32 cellular contexts compared by ENCODE assay signal in the genomic region with DNA sequence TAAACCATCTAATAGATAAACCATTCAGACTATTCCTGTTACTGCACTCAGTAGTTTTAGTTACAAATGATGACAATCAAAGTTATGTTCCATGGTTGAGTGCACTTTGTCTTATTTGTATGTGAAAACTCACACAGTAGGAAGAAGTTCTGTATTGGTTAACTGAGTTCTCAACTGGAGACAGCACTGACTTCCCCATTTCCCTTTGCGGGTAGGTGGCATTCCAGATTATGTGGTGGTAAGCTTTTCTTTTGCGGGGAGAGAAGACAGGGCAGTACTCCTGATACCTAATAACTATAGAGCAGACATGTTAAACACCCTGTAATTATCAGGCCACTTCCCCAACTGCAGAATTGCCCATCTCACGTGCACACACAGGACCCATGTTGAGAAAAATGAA.
"Had no signal": no experiment of that assay in that cellular context is flagged by ENCODE, and none has a peak within 500 bp of the region (broad histone marks: within the 10 kb centered on the region; RNA-seq: fewer than 3 reads in every experiment).

No MANE protein-coding gene starts in this region.

- H3K4me2 ChIP-seq: neural progenitor cell, smooth muscle cell had no signal

- DNase-seq: cortex of kidney; effector memory CD8-positive, alpha-beta T cell; erythroblast; esophagus squamous epithelium; foreskin melanocyte; glutamatergic neuron; heart right ventricle; hippocampal formation; kidney glomerular epithelial cell; left ventricle myocardium superior; lower lobe of right lung; mucosa of descending colon; naive B cell; stimulated activated CD4-positive, alpha-beta T cell treated with anti-CD3 and anti-CD28 coated beads, Interleukin-12 subunit alpha, Interleukin-12 subunit beta, amount 100 ng/mL, for 4 hours; stimulated activated CD4-positive, alpha-beta T cell treated with anti-CD3 and anti-CD28 coated beads, Interleukin-1b, Interleukin-23, amount 100 ng/mL, for 48 hours; stimulated activated CD4-positive, alpha-beta T cell treated with anti-CD3 and anti-CD28 coated beads, Interleukin-4, amount 100 ng/mL, for 1 hour; stimulated activated CD8-positive, alpha-beta memory T cell treated with anti-CD3 and anti-CD28 coated beads, Interleukin-4, amount 100 ng/mL, for 48 hours; stimulated activated naive CD4-positive, alpha-beta T cell; stimulated activated naive CD8-positive, alpha-beta T cell treated with anti-CD3 and anti-CD28 coated beads, Interleukin-15, amount 100 ng/mL, for 72 hours; transverse colon had no signal

- H3K4me3 ChIP-seq: esophagus squamous epithelium, heart right ventricle, lower lobe of right lung, mucosa of descending colon, neural progenitor cell, prostate gland, right atrium auricular region, smooth muscle cell, suprapubic skin, transverse colon, vagina had no signal

- FAIRE-seq: endometrium, islet of Langerhans had no signal

- H3K27ac Mint-ChIP-seq: effector memory CD8-positive, alpha-beta T cell; mesothelial cell of epicardium; natural killer cell treated with Interleukin-12 subunit alpha and Interleukin-12 subunit beta and Interleukin-15 and Interleukin-18, amount 100 ng/mL, for 72 hours; neural progenitor cell; stimulated activated naive CD8-positive, alpha-beta T cell treated with anti-CD3 and anti-CD28 coated beads, Interleukin-15, amount 100 ng/mL, for 72 hours had no signal

- H3K9me3 Mint-ChIP-seq: effector memory CD8-positive, alpha-beta T cell; mesothelial cell of epicardium; naive B cell; natural killer cell treated with Interleukin-12 subunit alpha and Interleukin-12 subunit beta and Interleukin-15 and Interleukin-18, amount 100 ng/mL, for 72 hours; neural progenitor cell; stimulated activated naive CD8-positive, alpha-beta T cell treated with anti-CD3 and anti-CD28 coated beads, Interleukin-15, amount 100 ng/mL, for 72 hours had no signal

- H2AFZ ChIP-seq: neural progenitor cell, parathyroid adenoma had no signal

- H3K4me1 Mint-ChIP-seq: naive B cell, neural progenitor cell had no signal

- H3K9ac ChIP-seq: neural progenitor cell, parathyroid adenoma had no signal

- H3K4me1 ChIP-seq: heart right ventricle, lower lobe of right lung, neural progenitor cell, parathyroid adenoma, prostate gland, right atrium auricular region, suprapubic skin, transverse colon, vagina had no signal

- H3K4me3 Mint-ChIP-seq: effector memory CD8-positive, alpha-beta T cell; mesothelial cell of epicardium; naive B cell; natural killer cell treated with Interleukin-12 subunit alpha and Interleukin-12 subunit beta and Interleukin-15 and Interleukin-18, amount 100 ng/mL, for 72 hours; neural progenitor cell; stimulated activated naive CD8-positive, alpha-beta T cell treated with anti-CD3 and anti-CD28 coated beads, Interleukin-15, amount 100 ng/mL, for 72 hours had no signal

- H3K27ac ChIP-seq: esophagus squamous epithelium, heart right ventricle, lower lobe of right lung, neural progenitor cell, parathyroid adenoma, prostate gland, right atrium auricular region, suprapubic skin, transverse colon, vagina had no signal

- ATAC-seq: effector memory CD8-positive, alpha-beta T cell; heart right ventricle; left ventricle myocardium superior; lower lobe of right lung; mucosa of descending colon; natural killer cell treated with Interleukin-12 subunit alpha and Interleukin-12 subunit beta and Interleukin-15 and Interleukin-18, amount 100 ng/mL, for 72 hours; sciatic nerve; stimulated activated naive CD8-positive, alpha-beta T cell treated with anti-CD3 and anti-CD28 coated beads, Interleukin-15, amount 100 ng/mL, for 72 hours had no signal

- H3K9me3 ChIP-seq: esophagus squamous epithelium, heart right ventricle, lower lobe of right lung, mucosa of descending colon, prostate gland, right atrium auricular region, suprapubic skin, transverse colon, vagina had no signal

- H3K27me3 ChIP-seq: esophagus squamous epithelium, heart right ventricle, neural progenitor cell, right atrium auricular region, suprapubic skin, transverse colon, vagina had no signal

- H3K79me2 ChIP-seq: parathyroid adenoma had no signal

- H3K27me3 Mint-ChIP-seq: effector memory CD8-positive, alpha-beta T cell; naive B cell; natural killer cell treated with Interleukin-12 subunit alpha and Interleukin-12 subunit beta and Interleukin-15 and Interleukin-18, amount 100 ng/mL, for 72 hours; stimulated activated naive CD8-positive, alpha-beta T cell treated with anti-CD3 and anti-CD28 coated beads, Interleukin-15, amount 100 ng/mL, for 72 hours had no signal
